ENCODE assay signal across 6 cellular contexts in the genomic region with DNA sequence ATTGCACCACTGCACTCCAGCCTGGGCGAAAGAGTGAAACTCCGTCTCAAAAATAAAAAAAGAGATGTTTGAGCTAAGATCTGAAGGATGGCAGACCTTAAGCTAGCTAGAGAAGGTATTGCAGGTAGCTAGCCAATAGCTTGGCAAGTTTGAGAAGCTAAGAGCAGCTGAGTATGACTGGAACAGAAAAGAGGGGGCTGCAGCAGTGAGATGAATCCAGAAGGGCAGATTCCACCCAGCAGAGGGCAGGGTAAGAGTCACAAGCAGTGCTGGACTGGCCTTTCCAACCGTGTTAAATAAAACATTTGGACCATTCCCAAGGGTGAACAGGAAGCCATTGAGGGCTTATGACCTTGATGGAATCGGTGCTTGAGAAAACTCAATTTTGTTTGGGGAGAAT.
DNase-seq lines count a peak whose midpoint lies in the region; ATAC-seq, FAIRE-seq and TF ChIP-seq lines count a peak whose summit lies in the region.

No MANE protein-coding gene starts in this region.

- FAIRE-seq in HTR-8/SVneo (lab: Jason Lieb, UNC), result peak; percentile 33

- no peak overlapping the region for H3K4me3 ChIP-seq in neutrophil (ENCODE audit: low read depth in 1 of 2, low read length in 1 of 2)

- H3K27ac ChIP-seq in neutrophil, result peak overlapping the region; percentile 77

- H3K9me3 ChIP-seq in neutrophil, result no peaks in the 10 kb centered on the region

- ATAC-seq in HG02981 (IDR thresholded peaks at IDR 0.05; ENCODE audit: unreplicated experiment) (no peak), HG03457 (IDR thresholded peaks at IDR 0.05; ENCODE audit: unreplicated experiment) (no peak)

- peaks cover 18% of the 10 kb centered on the region for H3K36me3 ChIP-seq in neutrophil

- H3K27me3 ChIP-seq in neutrophil, result no peaks in the 10 kb centered on the region

- TF ChIP-seq CTCF in neutrophil (IDR thresholded peaks at IDR 0.05), result no peak

- DNase-seq in HTR-8/SVneo (ENCODE audit: insufficient read length, low spot score) (peak; percentile 54), astrocyte of the hippocampus (ENCODE audit: low read depth, low spot score) (peak; percentile 43)
- DNase-seq in NK-92 treated with Interleukin-12 subunit alpha and Interleukin-12 subunit beta, amount 100 ng/mL, for 24 hours (lab: John Stamatoyannopoulos, UW), result no peak

- H3K4me1 ChIP-seq in neutrophil (ENCODE audit: control insufficient read depth in 1 of 2, insufficient read depth in 1 of 2, low read depth in 1 of 2, low read length in 1 of 2), result peaks cover 25 to 26% of the 10 kb centered on the region in 2 experiments
